In the genomic region with DNA sequence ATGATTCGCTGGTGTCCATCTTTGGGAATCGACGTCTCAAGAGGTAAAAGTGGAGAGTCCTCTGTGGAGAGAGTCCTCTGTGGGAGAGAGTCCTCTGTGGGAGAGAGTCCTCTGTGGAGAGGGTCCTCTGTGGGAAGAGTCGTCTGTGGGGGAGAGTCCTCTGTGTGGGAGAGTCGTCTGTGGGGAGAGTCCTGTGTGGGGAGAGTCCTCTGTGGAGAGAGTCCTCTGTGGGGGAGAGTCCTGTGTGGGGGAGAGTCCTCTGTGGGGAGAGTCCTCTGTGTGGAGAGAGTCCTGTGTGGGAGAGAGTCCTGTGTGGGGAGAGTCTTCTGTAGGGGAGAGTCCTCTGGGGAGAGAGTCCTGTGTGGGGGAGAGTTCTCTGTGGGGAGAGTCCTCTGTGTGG, we compare ENCODE assay signal across 16 cellular contexts. TPM values are rescaled to one million over a fixed set of nuclear protein-coding genes. Genes with fewer than 3 reads are reported as not detected.
DNase-seq lines count a peak whose midpoint lies in the region; ATAC-seq and TF ChIP-seq lines count a peak whose summit lies in the region.
"Had no signal": no experiment of that assay in that cellular context is flagged by ENCODE, and none has a peak within 500 bp of the region (broad histone marks: within the 10 kb centered on the region; RNA-seq: fewer than 3 reads in every experiment).

No MANE protein-coding gene starts in this region.

- peaks cover 29% of the 10 kb centered on the region for H3K4me1 Mint-ChIP-seq in CD8-positive, alpha-beta T cell (ENCODE audit: low read depth)
- H3K4me1 Mint-ChIP-seq in T-helper 17 cell, result peaks cover 29% of the 10 kb centered on the region

- WGBS in esophagus squamous epithelium, 2 donors, result 41% methylated on average over 3 of the region's 5 CpGs; no CpG with 5 or more reads in 1 of the 2 donors

- H3K36me3 Mint-ChIP-seq in CD8-positive, alpha-beta T cell, result peaks cover 38% of the 10 kb centered on the region
- peaks cover 6% of the 10 kb centered on the region for H3K36me3 Mint-ChIP-seq in T-helper 17 cell (ENCODE audit: low read depth)

- no peak overlapping the region for H3K4me3 ChIP-seq in CD8-positive, alpha-beta T cell (ENCODE audit: low read depth, low read length)
- H3K4me3 ChIP-seq in esophagus squamous epithelium (no peak overlapping the region), osteoblast (ENCODE audit: insufficient read depth, low read length) (no peak overlapping the region)
- H3K4me3 ChIP-seq: left ventricle myocardium inferior, spleen had no signal

- intact Hi-C loops in CD8-positive, alpha-beta T cell (cut with DNase I, micrococcal nuclease), result no loop called here
- intact Hi-C loops in esophagus squamous epithelium (cut with DNase I), result no loop called here

- no peak overlapping the region for H3K4me3 Mint-ChIP-seq in CD8-positive, alpha-beta T cell
- peak overlapping the region; percentile 43 for H3K4me3 Mint-ChIP-seq in T-helper 17 cell

- no peak overlapping the region for H3K27ac ChIP-seq in CD8-positive, alpha-beta T cell (ENCODE audit: low read depth, low read length)
- peak overlapping the region; percentile 74 to 99 (median 94) for H3K27ac ChIP-seq in esophagus squamous epithelium
- H3K27ac ChIP-seq in osteoblast (ENCODE audit: low read depth, low read length), result no peak overlapping the region
- H3K27ac ChIP-seq: left ventricle myocardium inferior, spleen had no signal

- no peaks in the 10 kb centered on the region for H3K9me3 Mint-ChIP-seq in CD8-positive, alpha-beta T cell

- H3K27me3 Mint-ChIP-seq in CD8-positive, alpha-beta T cell (ENCODE audit: low read depth), result no peaks in the 10 kb centered on the region
- H3K27me3 Mint-ChIP-seq in T-helper 17 cell, result no peaks in the 10 kb centered on the region

- H3K4me2 ChIP-seq in osteoblast (ENCODE audit: insufficient read depth, low read length), result no peak overlapping the region

- no peak for TF ChIP-seq POLR2A in esophagus squamous epithelium (IDR thresholded peaks at IDR 0.05)

- peaks cover 7% of the 10 kb centered on the region for H4K20me1 ChIP-seq in osteoblast (ENCODE audit: insufficient read depth, low read length)

- H3K36me3 ChIP-seq in CD8-positive, alpha-beta T cell (ENCODE audit: insufficient read depth, low read length), result no peaks in the 10 kb centered on the region
- peaks cover 7 to 40% (median 14%) of the 10 kb centered on the region in 3 donors for H3K36me3 ChIP-seq in esophagus squamous epithelium
- peaks cover 21% of the 10 kb centered on the region for H3K36me3 ChIP-seq in osteoblast (ENCODE audit: insufficient read depth, low read length)

- CTCF ChIA-PET in CD8-positive, alpha-beta T cell (lab: Charles Lee), result no interaction called here

- POLR2A ChIA-PET in CD8-positive, alpha-beta T cell (lab: Charles Lee), result no interaction called here

- no peak for DNase-seq in CD8-positive, alpha-beta T cell
- no peak for DNase-seq in T-helper 17 cell
- no peak for DNase-seq in esophagus squamous epithelium (lab: John Stamatoyannopoulos, UW)
- peak; percentile 22 for DNase-seq in osteoblast (ENCODE audit: insufficient read length, low spot score, missing footprints)
- no peak for DNase-seq in DMS53 (lab: John Stamatoyannopoulos, UW)
- DNase-seq: DMS153, hypothalamus, left ventricle myocardium inferior, MV-4-11, NCI-H774, occipital lobe, Right ventricle myocardium superior, spleen had no signal

- H3K9me3 ChIP-seq in CD8-positive, alpha-beta T cell (ENCODE audit: low read length), result no peaks in the 10 kb centered on the region
- H3K9me3 ChIP-seq in T-helper 17 cell (ENCODE audit: control insufficient read depth, low read length, poor library complexity, severe bottlenecking) (no peaks in the 10 kb centered on the region), esophagus squamous epithelium (no peaks in the 10 kb centered on the region), osteoblast (ENCODE audit: low read depth, low read length) (no peaks in the 10 kb centered on the region)
- H3K9me3 ChIP-seq: left ventricle myocardium inferior, spleen had no signal

- peaks cover 8% of the 10 kb centered on the region for H3K4me1 ChIP-seq in CD8-positive, alpha-beta T cell (ENCODE audit: insufficient read depth, low read length)
- peaks cover 45 to 84% (median 46%) of the 10 kb centered on the region in 3 donors for H3K4me1 ChIP-seq in esophagus squamous epithelium
- H3K4me1 ChIP-seq in osteoblast (ENCODE audit: insufficient read depth, low read length), result peaks cover 11% of the 10 kb centered on the region

- ATAC-seq in CD8-positive, alpha-beta T cell, result no peak
- ATAC-seq in T-helper 17 cell, result no peak
- ATAC-seq in HG03039 (IDR thresholded peaks at IDR 0.05; ENCODE audit: unreplicated experiment), result no peak
- ATAC-seq in HG02610 (IDR thresholded peaks at IDR 0.05; ENCODE audit: unreplicated experiment), result no peak
- no peak for ATAC-seq in GM21367 (IDR thresholded peaks at IDR 0.05; ENCODE audit: unreplicated experiment)

- peak overlapping the region; percentile 71 for H3K27ac Mint-ChIP-seq in CD8-positive, alpha-beta T cell
- no peak overlapping the region for H3K27ac Mint-ChIP-seq in T-helper 17 cell

- H2AFZ ChIP-seq in osteoblast (ENCODE audit: low read length), result no peak overlapping the region

- H3K79me2 ChIP-seq in osteoblast (ENCODE audit: insufficient read depth, low read length), result peaks cover 25% of the 10 kb centered on the region

- TF ChIP-seq CTCF in CD8-positive, alpha-beta T cell (IDR thresholded peaks at IDR 0.05), result no peak
- TF ChIP-seq CTCF in esophagus squamous epithelium (IDR thresholded peaks at IDR 0.05) (no peak), osteoblast (IDR thresholded peaks at IDR 0.05; ENCODE audit: extremely low read depth, low read depth, low read length) (no peak)

- H3K27me3 ChIP-seq in CD8-positive, alpha-beta T cell (ENCODE audit: insufficient read depth, low read length), result no peaks in the 10 kb centered on the region
- H3K27me3 ChIP-seq in esophagus squamous epithelium (no peaks in the 10 kb centered on the region), osteoblast (ENCODE audit: insufficient read depth, low read length) (no peaks in the 10 kb centered on the region)
- H3K27me3 ChIP-seq: spleen had no signal

RNA-seq across cellular contexts. Expression of a gene that starts 3.1 kb away (rescaled TPM):
- 10 to 100 TPM; 39.9 to 41.0 TPM for total RNA-seq in CD8-positive, alpha-beta T cell
- total RNA-seq in T-helper 17 cell (10 to 100 TPM; 46.4 to 49.7 TPM), esophagus squamous epithelium (100 to 1,000 TPM; 309 to 602 (median 476) TPM), osteoblast (238 and 245 TPM in 2 replicates)

RNA-seq across cellular contexts. Expression of a gene that starts 3.7 kb away (rescaled TPM):
- 10 to 100 TPM; 98.1 to 98.2 TPM for total RNA-seq in CD8-positive, alpha-beta T cell
- 100 to 1,000 TPM in 1 of 2 donors, 10 to 100 TPM in 1; 95.4 to 110 TPM for total RNA-seq in T-helper 17 cell
- total RNA-seq in esophagus squamous epithelium, result 100 to 1,000 TPM; 202 to 248 (median 211) TPM
- 104 and 123 TPM in 2 replicates for total RNA-seq in osteoblast

RNA-seq across cellular contexts. Expression of a gene that starts 15.7 kb away (rescaled TPM):
- total RNA-seq in CD8-positive, alpha-beta T cell, result 10 to 100 TPM; 13.4 to 14.6 TPM
- total RNA-seq in T-helper 17 cell (10 to 100 TPM; 25.7 to 26.6 TPM), esophagus squamous epithelium (100 to 1,000 TPM in 2 of 4 donors, 10 to 100 TPM in 2; 81.9 to 131 (median 99.7) TPM), osteoblast (24.5 and 28.6 TPM in 2 replicates)

RNA-seq across cellular contexts. Expression of a gene that starts 19.0 kb away (rescaled TPM):
- total RNA-seq in CD8-positive, alpha-beta T cell, result 100 to 1,000 TPM; 111 to 117 TPM
- 100 to 1,000 TPM; 111 to 153 TPM for total RNA-seq in T-helper 17 cell
- total RNA-seq in esophagus squamous epithelium, result 10 to 100 TPM in 3 of 4 donors, 1 to 10 TPM in 1; 7.4 to 14.9 (median 13.7) TPM
- total RNA-seq in osteoblast, result 0.29 and 1.4 TPM in 2 replicates

RNA-seq across cellular contexts. Expression of a gene that starts 20.9 kb away (rescaled TPM):
- total RNA-seq in CD8-positive, alpha-beta T cell, result not detected
- total RNA-seq in T-helper 17 cell, result not detected
- total RNA-seq in esophagus squamous epithelium, result not detected
- total RNA-seq in osteoblast, result 0.29 TPM in 1 of 2 replicates, not detected in the other
- total RNA-seq: left ventricle myocardium inferior, Right ventricle myocardium superior, spleen had no signal

Comparison
In these comparisons a context has a peak if more than half of its experiments do, and no peak if none do; other contexts are left out.
1. H3K27ac ChIP-seq: peak in esophagus squamous epithelium (4 of 4); none in CD8-positive, alpha-beta T cell (single experiment) and osteoblast (single experiment).